ENCODE assay signal across 8 cellular contexts in genomic region chr14:70808402-70809237, GRCh38. TPM values are rescaled to one million over a fixed set of nuclear protein-coding genes. Genes with fewer than 3 reads are reported as not detected.
A peak's percentile ranks its signal among the peaks of the same experiment; 100 is the strongest.
DNase-seq lines count a peak whose midpoint lies in the region; ATAC-seq and TF ChIP-seq lines count a peak whose summit lies in the region.

No MANE protein-coding gene starts in this region.

- H3K9ac ChIP-seq in NT2/D1 (ENCODE audit: insufficient read length, low read depth) = peak overlapping the region; percentile 87

- DNase-seq in DMS 273 (lab: John Stamatoyannopoulos, UW; ENCODE audit: unreplicated experiment) (peak; percentile 65), DMS 273 treated with DMSO at 0.1 percent for 48 hours (lab: John Stamatoyannopoulos, UW) (no peak), NT2/D1 (ENCODE audit: low read depth, low spot score) (no peak), activated gamma-delta T cell treated with Interleukin-2 at 50 U/mL for 16 hours (peak; percentile 45), heart right ventricle (peak in 1 of 2 donors; percentile 21), sigmoid colon (peak; percentile 62), pons (ENCODE audit: low spot score) (no peak)

- intact Hi-C loops in heart right ventricle (cut with DNase I) = loop anchor here in 1 of 10 donors (10.0 kb wide), 1 partner anchor 174 kb away; no protein-coding TSS in a partner anchor
- intact Hi-C loops in sigmoid colon (cut with DNase I) = no loop called here

- peaks cover 3% of the 10 kb centered on the region for H3K36me3 ChIP-seq in NT2/D1 (ENCODE audit: insufficient read depth, insufficient read length, low read length)
- H3K36me3 ChIP-seq in heart right ventricle = no peaks in the 10 kb centered on the region
- H3K36me3 ChIP-seq in sigmoid colon = no peaks in the 10 kb centered on the region

- H3K4me3 ChIP-seq in NT2/D1 (ENCODE audit: insufficient read length, low read depth) (peak overlapping the region; percentile 75), heart right ventricle (peak overlapping the region; percentile 67 to 83 (median 74)), sigmoid colon (peak overlapping the region; percentile 26 to 80 (median 66))

- H3K9me3 ChIP-seq in NT2/D1 (ENCODE audit: insufficient read depth, low read length) = no peaks in the 10 kb centered on the region
- H3K9me3 ChIP-seq in heart right ventricle = no peaks in the 10 kb centered on the region
- no peaks in the 10 kb centered on the region for H3K9me3 ChIP-seq in sigmoid colon

- peak; percentile 20 for ATAC-seq in HG02938 (IDR thresholded peaks at IDR 0.05; ENCODE audit: unreplicated experiment)
- peak in 6 of 8 donors; percentile 2 to 35 (median 13) for ATAC-seq in heart right ventricle

- H3K4me1 ChIP-seq in NT2/D1 (ENCODE audit: insufficient read depth, insufficient read length) (no peaks in the 10 kb centered on the region), heart right ventricle (peaks cover 3 to 24% (median 12%) of the 10 kb centered on the region in 9 donors), sigmoid colon (peaks cover 0 to 21% (median 16%) of the 10 kb centered on the region in 4 donors)

- H3K27ac ChIP-seq in heart right ventricle (peak overlapping the region in 7 of 10 donors; percentile 23 to 63 (median 42)), sigmoid colon (peak overlapping the region in 3 of 4 donors; percentile 56 to 79 (median 57))

- no peak for TF ChIP-seq POLR2A in sigmoid colon (IDR thresholded peaks at IDR 0.05)

- WGBS in heart right ventricle, 2 donors = 1 to 2% methylated on average over 48 to 75 of the region's 78 CpGs
- WGBS in sigmoid colon, 2 donors = 1 to 2% methylated on average over 78 of the region's 78 CpGs

- TF ChIP-seq CTCF in heart right ventricle (IDR thresholded peaks at IDR 0.05) = no peak
- TF ChIP-seq CTCF in sigmoid colon (IDR thresholded peaks at IDR 0.05) = no peak

- TF ChIP-seq EP300 in sigmoid colon (IDR thresholded peaks at IDR 0.05) = no peak

- H3K27me3 ChIP-seq in NT2/D1 (ENCODE audit: insufficient read depth, insufficient read length) (no peaks in the 10 kb centered on the region), heart right ventricle (peaks cover 0 to 77% (median 37%) of the 10 kb centered on the region in 7 donors), sigmoid colon (peaks cover 3 to 45% (median 36%) of the 10 kb centered on the region in 3 donors)

RNA-seq across cellular contexts. Expression of gene MAP3K9, which starts 0.7 kb away (rescaled TPM):
- total RNA-seq in heart right ventricle = 1 to 10 TPM in 8 of 10 donors, under 1 TPM in 2; 0.96 to 2.4 (median 1.5) TPM
- under 1 TPM; 0.37 to 0.67 TPM for polyA plus RNA-seq in heart right ventricle
- under 1 TPM; 0.36 to 0.66 (median 0.48) TPM for total RNA-seq in sigmoid colon
- polyA plus RNA-seq in sigmoid colon = 1 to 10 TPM in 2 of 3 donors, under 1 TPM in 1; 0.60 to 4.7 (median 1.6) TPM

Comparison
In these comparisons a context has a peak if more than half of its experiments do, and no peak if none do; other contexts are left out.
1. DNase-seq: peak in DMS 273 (single experiment), activated gamma-delta T cell treated with Interleukin-2 at 50 U/mL for 16 hours (single experiment) and sigmoid colon (single experiment); none in DMS 273 treated with DMSO at 0.1 percent for 48 hours (single experiment), NT2/D1 (single experiment) and pons (single experiment).
2. Peak in every context shown above with its lines, with median percentiles within 50 percentile points of each other: H3K4me3 ChIP-seq.